In genomic region chr16:5093746-5094145, GRCh38 we compare ENCODE assay signal across 2 cellular contexts. TPM values are rescaled to one million over a fixed set of nuclear protein-coding genes. Genes with fewer than 3 reads are reported as not detected.
"Had no signal": no experiment of that assay in that cellular context is flagged by ENCODE, and none has a peak within 500 bp of the region (broad histone marks: within the 10 kb centered on the region; RNA-seq: fewer than 3 reads in every experiment).

No MANE protein-coding gene starts in this region.

RNA-seq across cellular contexts. Expression of gene C16orf89, which starts 28.0 kb away (rescaled TPM):
- total RNA-seq: HT-29, SJSA1 had no signal
